Comparison of ENCODE assay signal across 10 cellular contexts in genomic region chr1:16946185-16946584, GRCh38. TPM values are rescaled to one million over a fixed set of nuclear protein-coding genes. Genes with fewer than 3 reads are reported as not detected.
"Had no signal": no experiment of that assay in that cellular context is flagged by ENCODE, and none has a peak within 500 bp of the region (broad histone marks: within the 10 kb centered on the region; RNA-seq: fewer than 3 reads in every experiment).

No MANE protein-coding gene starts in this region.

RNA-seq across cellular contexts. Expression of gene MFAP2, which starts 34.2 kb away (rescaled TPM):
- total RNA-seq: naive thymus-derived CD8-positive, alpha-beta T cell; natural killer cell treated with Interleukin-12 subunit alpha and Interleukin-12 subunit beta and Interleukin-15 and Interleukin-18, amount 100 ng/mL, for 72 hours had no signal

RNA-seq across cellular contexts. Expression of gene RNU1-2, which starts 50.4 kb away (rescaled TPM):
- total RNA-seq: osteoblast had no signal
- polyA plus RNA-seq: neural cell, ovary, psoas muscle, right cardiac atrium, sigmoid colon, small intestine, stomach had no signal
